1 cellular context compared by ENCODE assay signal in the genomic region with DNA sequence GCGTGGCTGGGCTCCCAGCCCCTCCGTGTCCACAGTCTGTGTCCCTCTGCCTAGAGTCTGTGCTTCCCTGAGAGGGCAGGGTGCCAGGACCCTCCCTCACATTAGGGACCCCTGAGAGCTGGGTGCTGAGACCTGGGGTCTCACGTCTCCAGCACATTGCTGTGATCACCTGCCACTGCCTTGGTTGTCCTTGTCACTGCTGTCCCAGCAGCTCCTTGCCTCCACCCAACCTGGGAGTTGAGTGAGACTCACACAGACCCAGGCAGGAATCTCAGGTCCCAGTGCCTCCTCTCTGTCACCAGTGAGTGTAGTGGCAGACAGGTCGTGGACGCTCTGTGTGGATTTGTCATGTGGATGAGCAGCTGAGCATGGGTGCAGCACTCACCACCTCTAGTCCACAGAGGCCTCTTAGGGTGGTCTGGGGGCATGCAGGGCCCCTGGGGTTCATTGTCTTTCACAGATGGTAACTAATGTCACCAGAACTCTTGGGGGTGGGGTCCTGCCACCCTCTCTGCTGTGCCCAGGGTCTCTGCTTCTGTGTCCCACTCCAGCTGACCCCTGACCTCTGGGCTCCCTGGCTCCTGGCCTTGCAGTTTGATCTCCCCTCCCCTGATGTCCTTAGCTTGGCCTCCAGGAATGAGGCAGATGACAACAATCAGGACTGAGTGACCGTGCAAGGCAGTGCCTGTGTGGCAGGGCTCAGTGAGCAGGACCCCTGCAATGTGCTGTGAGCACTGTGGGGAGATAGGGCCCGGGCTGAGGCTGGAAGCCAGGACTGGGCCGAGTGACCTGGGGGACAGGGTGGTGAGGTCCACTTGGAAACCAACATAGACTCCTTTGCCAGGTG.
TF ChIP-seq lines count a peak whose summit lies in the region.

No MANE protein-coding gene starts in this region.

TF ChIP-seq in GM12878, 131 proteins besides CTCF, POLR2A, EP300 and RAD21:
- TF ChIP-seq TARDBP (IDR thresholded peaks at IDR 0.05; ENCODE audit: borderline replicate concordance) (no peak), HDGF (IDR thresholded peaks at IDR 0.05) (no peak), ZNF207 (IDR thresholded peaks at IDR 0.05; ENCODE audit: borderline replicate concordance) (no peak), BACH1 (IDR thresholded peaks at IDR 0.05; ENCODE audit: borderline replicate concordance) (no peak), GATAD2B (conservative IDR thresholded peaks at IDR 0.05; ENCODE audit: low read depth) (no peak), CBX5 (IDR thresholded peaks at IDR 0.05; ENCODE audit: low read depth) (no peak), ZZZ3 (IDR thresholded peaks at IDR 0.05; ENCODE audit: control insufficient read depth, insufficient read length, low read depth) (no peak), ZNF217 (IDR thresholded peaks at IDR 0.05) (no peak), NR2C2 (IDR thresholded peaks at IDR 0.05; ENCODE audit: borderline replicate concordance, control insufficient read depth, insufficient read length, low read depth) (no peak), PAX5 (IDR thresholded peaks at IDR 0.05; ENCODE audit: borderline replicate concordance, low read depth, low read length) (no peak), POU2F2 (IDR thresholded peaks at IDR 0.05; ENCODE audit: borderline replicate concordance, low read depth, low read length) (no peak), BHLHE40 (IDR thresholded peaks at IDR 0.05; ENCODE audit: borderline replicate concordance in 1 of 2, low read depth in 2 of 2, low read length in 1 of 2) (no peak), POLR2AphosphoS5 (IDR thresholded peaks at IDR 0.05; ENCODE audit: low read length) (no peak)
- TF ChIP-seq, protein P1, sequence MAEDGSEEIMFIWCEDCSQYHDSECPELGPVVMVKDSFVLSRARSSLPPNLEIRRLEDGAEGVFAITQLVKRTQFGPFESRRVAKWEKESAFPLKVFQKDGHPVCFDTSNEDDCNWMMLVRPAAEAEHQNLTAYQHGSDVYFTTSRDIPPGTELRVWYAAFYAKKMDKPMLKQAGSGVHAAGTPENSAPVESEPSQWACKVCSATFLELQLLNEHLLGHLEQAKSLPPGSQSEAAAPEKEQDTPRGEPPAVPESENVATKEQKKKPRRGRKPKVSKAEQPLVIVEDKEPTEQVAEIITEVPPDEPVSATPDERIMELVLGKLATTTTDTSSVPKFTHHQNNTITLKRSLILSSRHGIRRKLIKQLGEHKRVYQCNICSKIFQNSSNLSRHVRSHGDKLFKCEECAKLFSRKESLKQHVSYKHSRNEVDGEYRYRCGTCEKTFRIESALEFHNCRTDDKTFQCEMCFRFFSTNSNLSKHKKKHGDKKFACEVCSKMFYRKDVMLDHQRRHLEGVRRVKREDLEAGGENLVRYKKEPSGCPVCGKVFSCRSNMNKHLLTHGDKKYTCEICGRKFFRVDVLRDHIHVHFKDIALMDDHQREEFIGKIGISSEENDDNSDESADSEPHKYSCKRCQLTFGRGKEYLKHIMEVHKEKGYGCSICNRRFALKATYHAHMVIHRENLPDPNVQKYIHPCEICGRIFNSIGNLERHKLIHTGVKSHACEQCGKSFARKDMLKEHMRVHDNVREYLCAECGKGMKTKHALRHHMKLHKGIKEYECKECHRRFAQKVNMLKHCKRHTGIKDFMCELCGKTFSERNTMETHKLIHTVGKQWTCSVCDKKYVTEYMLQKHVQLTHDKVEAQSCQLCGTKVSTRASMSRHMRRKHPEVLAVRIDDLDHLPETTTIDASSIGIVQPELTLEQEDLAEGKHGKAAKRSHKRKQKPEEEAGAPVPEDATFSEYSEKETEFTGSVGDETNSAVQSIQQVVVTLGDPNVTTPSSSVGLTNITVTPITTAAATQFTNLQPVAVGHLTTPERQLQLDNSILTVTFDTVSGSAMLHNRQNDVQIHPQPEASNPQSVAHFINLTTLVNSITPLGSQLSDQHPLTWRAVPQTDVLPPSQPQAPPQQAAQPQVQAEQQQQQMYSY (CRISPR knock-in tag; IDR thresholded peaks at IDR 0.05) = no peak
- TF ChIP-seq, protein P2, sequence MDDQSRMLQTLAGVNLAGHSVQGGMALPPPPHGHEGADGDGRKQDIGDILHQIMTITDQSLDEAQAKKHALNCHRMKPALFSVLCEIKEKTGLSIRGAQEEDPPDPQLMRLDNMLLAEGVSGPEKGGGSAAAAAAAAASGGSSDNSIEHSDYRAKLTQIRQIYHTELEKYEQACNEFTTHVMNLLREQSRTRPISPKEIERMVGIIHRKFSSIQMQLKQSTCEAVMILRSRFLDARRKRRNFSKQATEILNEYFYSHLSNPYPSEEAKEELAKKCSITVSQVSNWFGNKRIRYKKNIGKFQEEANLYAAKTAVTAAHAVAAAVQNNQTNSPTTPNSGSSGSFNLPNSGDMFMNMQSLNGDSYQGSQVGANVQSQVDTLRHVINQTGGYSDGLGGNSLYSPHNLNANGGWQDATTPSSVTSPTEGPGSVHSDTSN (IDR thresholded peaks at IDR 0.05; ENCODE audit: insufficient replicate concordance, low read depth, low read length) = no peak
- TF ChIP-seq, protein P3, sequence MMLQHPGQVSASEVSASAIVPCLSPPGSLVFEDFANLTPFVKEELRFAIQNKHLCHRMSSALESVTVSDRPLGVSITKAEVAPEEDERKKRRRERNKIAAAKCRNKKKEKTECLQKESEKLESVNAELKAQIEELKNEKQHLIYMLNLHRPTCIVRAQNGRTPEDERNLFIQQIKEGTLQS (IDR thresholded peaks at IDR 0.05; ENCODE audit: borderline replicate concordance, extremely low read depth, low read depth, low read length) = no peak
TF ChIP-seq in GM12878: peak in this region for 0.
